ENCODE assay signal across 26 cellular contexts in genomic region chr5:169095410-169095772, GRCh38.
DNase-seq lines count a peak whose midpoint lies in the region; FAIRE-seq and TF ChIP-seq lines count a peak whose summit lies in the region.
"Had no signal": no experiment of that assay in that cellular context is flagged by ENCODE, and none has a peak within 500 bp of the region (broad histone marks: within the 10 kb centered on the region; RNA-seq: fewer than 3 reads in every experiment).

No MANE protein-coding gene starts in this region.

- H3K4me3 ChIP-seq in Caco-2 (ENCODE audit: low read depth, low read length), result no peak overlapping the region
- H3K4me3 ChIP-seq in ascending aorta, result no peak overlapping the region
- H3K4me3 ChIP-seq in MG63, result no peak overlapping the region
- H3K4me3 ChIP-seq in kidney (ENCODE audit: low read length in 2 of 2), result no peak overlapping the region
- H3K4me3 ChIP-seq: SK-N-MC, spleen, upper lobe of left lung had no signal

- no peak for DNase-seq in Caco-2
- peak; percentile 8 for DNase-seq in M059J (ENCODE audit: low read depth)
- no peak for DNase-seq in ascending aorta (ENCODE audit: low spot score in 2 of 2)
- DNase-seq in osteocyte (ENCODE audit: extremely low spot score, unreplicated experiment), result no peak
- no peak for DNase-seq in MG63
- no peak for DNase-seq in activated CD4-positive, CD25-positive, alpha-beta regulatory T cell (lab: John Stamatoyannopoulos, UW)
- DNase-seq in GM19239 (ENCODE audit: insufficient read length, low spot score), result no peak
- no peak for DNase-seq in kidney
- DNase-seq: ACHN; activated CD4-positive, alpha-beta T cell treated with anti-CD3 and anti-CD28 coated beads, Interleukin-2, amount 50 U/mL, for 1 hour; activated gamma-delta T cell treated with Interleukin-2 at 50 U/mL for 16 hours; activated T-cell treated with anti-CD3 and anti-CD28 coated beads, Interleukin-2, amount 50 U/mL, for 4 hours; DMS153; Karpas-422; left ventricle myocardium superior; midbrain; naive thymus-derived CD8-positive, alpha-beta T cell; NCI-H1048; NCI-H524 treated with DMSO at 0.1 percent for 48 hours; occipital lobe; spleen; WERI-Rb-1 had no signal

- H3K27ac ChIP-seq in ascending aorta (peak overlapping the region; percentile 23 to 24), kidney (ENCODE audit: low read depth in 2 of 2, low read length in 2 of 2) (no peak overlapping the region)
- H3K27ac ChIP-seq: SK-N-MC, spleen, upper lobe of left lung, WERI-Rb-1 had no signal

- intact Hi-C loops in Caco-2 (cut with micrococcal nuclease; ENCODE audit: unreplicated experiment) (no loop called here), ascending aorta (cut with DNase I) (no loop called here), kidney (cut with DNase I) (no loop called here)

- no peaks in the 10 kb centered on the region for H3K9me3 ChIP-seq in Caco-2
- H3K9me3 ChIP-seq in ascending aorta, result no peaks in the 10 kb centered on the region
- H3K9me3 ChIP-seq in MG63, result 0 out of 2 replicates have a peak, but pooled peaks cover 2% of the 10 kb centered on the region
- H3K9me3 ChIP-seq in kidney (ENCODE audit: control insufficient read depth in 1 of 2, low read length in 2 of 2), result peaks cover 0 to 5% of the 10 kb centered on the region in 2 donors

- no peaks in the 10 kb centered on the region for H3K36me3 Mint-ChIP-seq in Caco-2 (ENCODE audit: insufficient read depth, unreplicated experiment)
- H3K36me3 Mint-ChIP-seq in osteocyte (ENCODE audit: unreplicated experiment), result peaks cover 2% of the 10 kb centered on the region
- H3K36me3 Mint-ChIP-seq: naive thymus-derived CD8-positive, alpha-beta T cell had no signal

- no TSS peak for BruUV-seq in Caco-2 (replicated peaks; lab: Mats Ljungman, UMichigan)

- H3K27me3 ChIP-seq in Caco-2 (replicated peaks; ENCODE audit: control insufficient read depth, insufficient read depth, low read length), result no peaks in the 10 kb centered on the region
- H3K27me3 ChIP-seq in ascending aorta, result no peaks in the 10 kb centered on the region
- H3K27me3 ChIP-seq in MG63, result no peaks in the 10 kb centered on the region
- H3K27me3 ChIP-seq: spleen, upper lobe of left lung had no signal

- peaks cover 49% of the 10 kb centered on the region for H3K4me1 ChIP-seq in Caco-2
- peaks cover 10 to 25% of the 10 kb centered on the region in 2 donors for H3K4me1 ChIP-seq in ascending aorta
- H3K4me1 ChIP-seq in kidney (ENCODE audit: control insufficient read depth in 1 of 2, insufficient read depth in 1 of 2, low read depth in 1 of 2, low read length in 2 of 2), result peaks cover 0 to under 1% of the 10 kb centered on the region in 2 donors
- H3K4me1 ChIP-seq: spleen, upper lobe of left lung had no signal

- peaks cover 14% of the 10 kb centered on the region for H3K9me3 Mint-ChIP-seq in Caco-2 (ENCODE audit: unreplicated experiment)
- peaks cover 6% of the 10 kb centered on the region for H3K9me3 Mint-ChIP-seq in osteocyte (ENCODE audit: unreplicated experiment)
- H3K9me3 Mint-ChIP-seq: T-helper 2 cell treated with Interferon-gamma antibody and Interleukin-4, amounts not matched to agents 5 μg/mL and 100 μg/mL, for 36 hours had no signal

- FAIRE-seq in GM19239 (lab: Jason Lieb, UNC), result no peak
- no peak for FAIRE-seq in kidney (lab: Jason Lieb, UNC)
- FAIRE-seq: islet of Langerhans had no signal

- H3K27me3 Mint-ChIP-seq in Caco-2 (ENCODE audit: insufficient read depth, unreplicated experiment) (no peaks in the 10 kb centered on the region), osteocyte (ENCODE audit: unreplicated experiment) (no peaks in the 10 kb centered on the region)

- no peaks in the 10 kb centered on the region for H3K36me3 ChIP-seq in Caco-2 (ENCODE audit: control insufficient read depth, insufficient read depth, low read length)
- no peaks in the 10 kb centered on the region for H3K36me3 ChIP-seq in ascending aorta
- no peaks in the 10 kb centered on the region for H3K36me3 ChIP-seq in MG63
- no peaks in the 10 kb centered on the region for H3K36me3 ChIP-seq in kidney (ENCODE audit: control insufficient read depth in 1 of 2, insufficient read depth in 2 of 2, low read length in 2 of 2)
- H3K36me3 ChIP-seq: spleen, upper lobe of left lung, WERI-Rb-1 had no signal

- no peak overlapping the region for H3K4me3 Mint-ChIP-seq in Caco-2 (ENCODE audit: unreplicated experiment)
- H3K4me3 Mint-ChIP-seq in osteocyte (ENCODE audit: unreplicated experiment), result no peak overlapping the region
- H3K4me3 Mint-ChIP-seq: activated T-cell treated with anti-CD3 and anti-CD28 coated beads, Interleukin-2, amount 50 U/mL, for 4 hours; naive thymus-derived CD8-positive, alpha-beta T cell; T-helper 2 cell treated with Interferon-gamma antibody and Interleukin-4, amounts not matched to agents 5 μg/mL and 100 μg/mL, for 36 hours had no signal

- POLR2A ChIA-PET in Caco-2 (lab: Charles Lee), result no interaction called here

- H3K27ac Mint-ChIP-seq in Caco-2 (ENCODE audit: unreplicated experiment) (peak overlapping the region; percentile 69), osteocyte (ENCODE audit: unreplicated experiment) (peak overlapping the region; percentile 69)
- H3K27ac Mint-ChIP-seq: naive thymus-derived CD8-positive, alpha-beta T cell; T-helper 2 cell treated with Interferon-gamma antibody and Interleukin-4, amounts not matched to agents 5 μg/mL and 100 μg/mL, for 36 hours had no signal

- H3K4me1 Mint-ChIP-seq in Caco-2 (ENCODE audit: low read depth, unreplicated experiment), result peaks cover 49% of the 10 kb centered on the region
- H3K4me1 Mint-ChIP-seq in osteocyte (ENCODE audit: unreplicated experiment), result peaks cover 59% of the 10 kb centered on the region
- H3K4me1 Mint-ChIP-seq: naive thymus-derived CD8-positive, alpha-beta T cell had no signal

- no peak overlapping the region for H3K9ac ChIP-seq in kidney (ENCODE audit: low read length in 2 of 2)

- CTCF ChIA-PET in Caco-2 (lab: Charles Lee), result interaction anchor here (0.9 kb wide), 1 partner anchor 108 kb away, joined by 3 read pairs; no protein-coding TSS in a partner anchor

- TF ChIP-seq CTCF in Caco-2 (IDR thresholded peaks at IDR 0.05; ENCODE audit: insufficient read depth in 1 of 2, low read depth in 1 of 2, low read length in 1 of 2, severe bottlenecking in 1 of 2, unreplicated experiment in 1 of 2), result no peak
- TF ChIP-seq CTCF in ascending aorta (IDR thresholded peaks at IDR 0.05), result no peak
- no peak for TF ChIP-seq CTCF in osteocyte (IDR thresholded peaks at IDR 0.05)
- no peak for TF ChIP-seq CTCF in kidney (IDR thresholded peaks at IDR 0.05; ENCODE audit: borderline replicate concordance, extremely low read depth, insufficient read depth)

Comparison
In these comparisons a context has a peak if more than half of its experiments do, and no peak if none do; other contexts are left out.
1. H3K27ac ChIP-seq: peak in ascending aorta (2 of 2); none in kidney (0 of 2).